In the genomic region with DNA sequence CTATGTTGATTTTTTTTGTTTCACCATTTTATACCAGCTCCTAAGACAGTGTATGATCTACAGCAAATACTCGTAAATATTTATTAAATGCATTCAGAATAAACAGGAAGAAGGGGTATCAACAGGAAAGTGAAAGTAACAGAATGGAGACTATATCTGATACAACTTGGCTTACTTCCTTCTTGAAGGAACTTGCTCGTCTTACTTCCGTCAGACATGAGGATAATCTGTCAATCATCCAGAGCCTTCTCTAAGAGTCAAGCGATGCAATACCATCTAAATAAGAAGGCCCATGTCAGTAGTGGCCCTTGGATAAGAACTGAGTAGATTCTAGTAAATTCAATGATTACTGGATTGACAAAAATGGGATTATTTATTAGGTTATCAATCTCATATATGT, we compare ENCODE assay signal across 15 cellular contexts.
A peak's percentile ranks its signal among the peaks of the same experiment; 100 is the strongest.
DNase-seq lines count a peak whose midpoint lies in the region; ATAC-seq and TF ChIP-seq lines count a peak whose summit lies in the region.
"Had no signal": no experiment of that assay in that cellular context is flagged by ENCODE, and none has a peak within 500 bp of the region (broad histone marks: within the 10 kb centered on the region; RNA-seq: fewer than 3 reads in every experiment).

No MANE protein-coding gene starts in this region.

- no peaks in the 10 kb centered on the region for H3K27me3 ChIP-seq in neuronal stem cell (ENCODE audit: control insufficient read depth in 3 of 3, insufficient read depth in 3 of 3, low read depth in 1 of 3, low read length in 3 of 3)

- H3K79me1 ChIP-seq in neuronal stem cell (ENCODE audit: low read depth, low read length), result no peaks in the 10 kb centered on the region

- no peak overlapping the region for H3K18ac ChIP-seq in neuronal stem cell (ENCODE audit: low read length)

- H2BK5ac ChIP-seq in neuronal stem cell (ENCODE audit: low read length), result no peak overlapping the region

- H3K27ac Mint-ChIP-seq in IgD-negative memory B cell (peak overlapping the region; percentile 33 to 84 (median 69)), memory B cell (peak overlapping the region; percentile 73)
- H3K27ac Mint-ChIP-seq in activated CD8-positive, alpha-beta T cell treated with anti-CD3 and anti-CD28 coated beads for 36 hours, result peak overlapping the region; percentile 86
- H3K27ac Mint-ChIP-seq: CD14-positive monocyte had no signal

- H3K4ac ChIP-seq in neuronal stem cell (ENCODE audit: low read length), result no peak overlapping the region

- no peak overlapping the region for H3K14ac ChIP-seq in neuronal stem cell (ENCODE audit: low read length)

- DNase-seq in CD1c-positive myeloid dendritic cell (ENCODE audit: extremely low spot score), result peak; percentile 5
- DNase-seq in activated CD8-positive, alpha-beta T cell treated with anti-CD3 and anti-CD28 coated beads for 36 hours, result no peak
- no peak for DNase-seq in memory B cell (ENCODE audit: low spot score in 2 of 2)
- no peak for DNase-seq in SW480 (ENCODE audit: low spot score)
- no peak for DNase-seq in SHP77 (lab: John Stamatoyannopoulos, UW)
- no peak for DNase-seq in superior temporal gyrus (ENCODE audit: extremely low spot score)
- no peak for DNase-seq in neuronal stem cell (ENCODE audit: low spot score)
- DNase-seq: GDM1; kidney glomerular epithelial cell; NCI-H345; retina; stimulated activated CD4-positive, alpha-beta T cell treated with anti-CD3 and anti-CD28 coated beads, Interleukin-4, amount 100 ng/mL, for 1 hour had no signal

- CTCF ChIA-PET in activated CD8-positive, alpha-beta T cell treated with anti-CD3 and anti-CD28 coated beads for 36 hours (lab: Charles Lee), result interaction anchor here (1.1 to 1.7 kb wide), 4 partner anchors 10 to 135 kb away, joined by 3 to 4 read pairs (median 4); no protein-coding TSS in a partner anchor

- no peak overlapping the region for H3K23ac ChIP-seq in neuronal stem cell (ENCODE audit: low read depth, low read length, poor library complexity)

- no peak overlapping the region for H2BK15ac ChIP-seq in neuronal stem cell (ENCODE audit: low read length)

- H3K36me3 ChIP-seq in neuronal stem cell (replicated peaks in 1 of 2; ENCODE audit: control insufficient read depth in 2 of 2, insufficient read depth in 2 of 2, low read length in 2 of 2), result no peaks in the 10 kb centered on the region

- H4K8ac ChIP-seq in neuronal stem cell (ENCODE audit: low read depth, low read length), result no peak overlapping the region

- intact Hi-C loops in activated CD8-positive, alpha-beta T cell treated with anti-CD3 and anti-CD28 coated beads for 36 hours (cut with micrococcal nuclease), result no loop called here

- H3K27ac ChIP-seq in neuronal stem cell (replicated peaks; ENCODE audit: low read length), result no peak overlapping the region
- H3K27ac ChIP-seq: epithelial cell of prostate had no signal

- no peak overlapping the region for H2AFZ ChIP-seq in neuronal stem cell (ENCODE audit: low read length)

- no CpG with 5 or more reads among the region's 4 CpGs for WGBS in neuronal stem cell (ENCODE audit: extremely low coverage in 2 of 2, insufficient read length in 2 of 2, insufficient replicate concordance in 1 of 2), 2 donors

- no peak overlapping the region for H3K4me3 ChIP-seq in neuronal stem cell (ENCODE audit: low read length in 2 of 2)

- POLR2A ChIA-PET in activated CD8-positive, alpha-beta T cell treated with anti-CD3 and anti-CD28 coated beads for 36 hours (lab: Charles Lee), result interaction anchor here (1.0 kb wide), 1 partner anchor 82 kb away, joined by 3 read pairs; no protein-coding TSS in a partner anchor

- no peak overlapping the region for H4K91ac ChIP-seq in neuronal stem cell (ENCODE audit: low read depth, low read length, poor library complexity)

- H3K4me1 ChIP-seq in neuronal stem cell (ENCODE audit: control insufficient read depth in 2 of 2, insufficient read depth in 1 of 2, low read depth in 1 of 2, low read length in 2 of 2), result peaks cover 0 to 9% of the 10 kb centered on the region in 2 donors

- H3K9ac ChIP-seq in neuronal stem cell (ENCODE audit: low read depth, low read length, poor library complexity), result no peak overlapping the region

- no peak overlapping the region for H2AK5ac ChIP-seq in neuronal stem cell (ENCODE audit: low read depth, low read length)

- H3K4me2 ChIP-seq in neuronal stem cell (ENCODE audit: insufficient read depth, low read length, poor library complexity, severe bottlenecking), result no peak overlapping the region

- H3K27me3 Mint-ChIP-seq in IgD-negative memory B cell (no peaks in the 10 kb centered on the region), memory B cell (no peaks in the 10 kb centered on the region)
- H3K27me3 Mint-ChIP-seq in activated CD8-positive, alpha-beta T cell treated with anti-CD3 and anti-CD28 coated beads for 36 hours, result no peaks in the 10 kb centered on the region

- no peak overlapping the region for H2BK12ac ChIP-seq in neuronal stem cell (ENCODE audit: low read length)

- H2BK120ac ChIP-seq in neuronal stem cell (ENCODE audit: low read depth, low read length), result no peak overlapping the region

- peak; percentile 22 for ATAC-seq in activated CD8-positive, alpha-beta T cell treated with anti-CD3 and anti-CD28 coated beads for 36 hours
- peak; percentile 88 for ATAC-seq in memory B cell (ENCODE audit: low read depth)

- peak overlapping the region; percentile 46 to 84 (median 70) for H3K4me3 Mint-ChIP-seq in IgD-negative memory B cell
- peak overlapping the region; percentile 0 for H3K4me3 Mint-ChIP-seq in activated CD8-positive, alpha-beta T cell treated with anti-CD3 and anti-CD28 coated beads for 36 hours
- H3K4me3 Mint-ChIP-seq in memory B cell, result peak overlapping the region; percentile 64
- H3K4me3 Mint-ChIP-seq: CD14-positive monocyte had no signal

- H3K9me3 Mint-ChIP-seq in IgD-negative memory B cell, result peaks cover 0 to 6% (median 4%) of the 10 kb centered on the region in 3 donors
- peaks cover 10% of the 10 kb centered on the region for H3K9me3 Mint-ChIP-seq in activated CD8-positive, alpha-beta T cell treated with anti-CD3 and anti-CD28 coated beads for 36 hours
- H3K9me3 Mint-ChIP-seq in memory B cell, result peaks cover 3% of the 10 kb centered on the region

- TF ChIP-seq CTCF in activated CD8-positive, alpha-beta T cell treated with anti-CD3 and anti-CD28 coated beads for 36 hours (IDR thresholded peaks at IDR 0.05), result no peak

- H3K9me3 ChIP-seq in neuronal stem cell (replicated peaks in 1 of 2; ENCODE audit: control insufficient read depth in 2 of 2, insufficient read depth in 1 of 2, low read depth in 1 of 2, low read length in 2 of 2), result peaks cover 0 to 4% of the 10 kb centered on the region in 2 donors

- H3K36me3 Mint-ChIP-seq in IgD-negative memory B cell, result peaks cover 9% of the 10 kb centered on the region
- H3K36me3 Mint-ChIP-seq in activated CD8-positive, alpha-beta T cell treated with anti-CD3 and anti-CD28 coated beads for 36 hours (ENCODE audit: low read depth), result peaks cover 69% of the 10 kb centered on the region
- peaks cover 5% of the 10 kb centered on the region for H3K36me3 Mint-ChIP-seq in memory B cell

- H3K4me1 Mint-ChIP-seq in IgD-negative memory B cell (peaks cover 16 to 25% (median 19%) of the 10 kb centered on the region in 3 donors), memory B cell (peaks cover 22% of the 10 kb centered on the region)
- peaks cover 76% of the 10 kb centered on the region for H3K4me1 Mint-ChIP-seq in activated CD8-positive, alpha-beta T cell treated with anti-CD3 and anti-CD28 coated beads for 36 hours (ENCODE audit: low read depth)

Comparison
In these comparisons a context has a peak if more than half of its experiments do, and no peak if none do; other contexts are left out.
1. H3K4me3 Mint-ChIP-seq: peak in every context shown above with its lines; median percentile 70 in IgD-negative memory B cell; 64 in memory B cell; 0 in activated CD8-positive, alpha-beta T cell treated with anti-CD3 and anti-CD28 coated beads for 36 hours.